1 cellular context compared by ENCODE assay signal in genomic region chr17:17576772-17577234, GRCh38.
TF ChIP-seq lines count a peak whose summit lies in the region.

No MANE protein-coding gene starts in this region.

TF ChIP-seq in WTC11, 78 proteins besides CTCF, POLR2A, EP300 and RAD21 (continued from another document):
- TF ChIP-seq ZBTB43 (CRISPR knock-in tag; IDR thresholded peaks at IDR 0.05): no peak
- no peak for TF ChIP-seq E2F4 (CRISPR knock-in tag; IDR thresholded peaks at IDR 0.05; ENCODE audit: borderline replicate concordance, low read depth)
- no peak for TF ChIP-seq SOX15 (CRISPR knock-in tag; IDR thresholded peaks at IDR 0.05)
- TF ChIP-seq JAZF1 (CRISPR knock-in tag; IDR thresholded peaks at IDR 0.05): no peak
- no peak for TF ChIP-seq ETV6 (CRISPR knock-in tag; IDR thresholded peaks at IDR 0.05)
- no peak for TF ChIP-seq GABPB1 (CRISPR knock-in tag; IDR thresholded peaks at IDR 0.05)
- TF ChIP-seq FOXJ3 (CRISPR knock-in tag; IDR thresholded peaks at IDR 0.05; ENCODE audit: borderline replicate concordance): no peak
- TF ChIP-seq MLX (CRISPR knock-in tag; IDR thresholded peaks at IDR 0.05): no peak
- no peak for TF ChIP-seq TP53 (CRISPR knock-in tag; IDR thresholded peaks at IDR 0.05)
- TF ChIP-seq SP1 (CRISPR knock-in tag; conservative IDR thresholded peaks at IDR 0.05): no peak
- TF ChIP-seq RORB (CRISPR knock-in tag; IDR thresholded peaks at IDR 0.05): no peak
- no peak for TF ChIP-seq TEAD1 (CRISPR knock-in tag; IDR thresholded peaks at IDR 0.05)
- no peak for TF ChIP-seq ZSCAN18 (CRISPR knock-in tag; IDR thresholded peaks at IDR 0.05)
